8 cellular contexts compared by ENCODE assay signal in genomic region chr17:55005520-55005919, GRCh38. TPM values are rescaled to one million over a fixed set of nuclear protein-coding genes. Genes with fewer than 3 reads are reported as not detected.
DNase-seq lines count a peak whose midpoint lies in the region; ATAC-seq and TF ChIP-seq lines count a peak whose summit lies in the region.

No MANE protein-coding gene starts in this region.

- intact Hi-C loops in CD14-positive monocyte (cut with micrococcal nuclease) = no loop called here
- intact Hi-C loops in PC-3 (cut with micrococcal nuclease) = loop anchor here (1.0 kb wide), 1 partner anchor 12 kb away; no protein-coding TSS in a partner anchor
- intact Hi-C loops in sciatic nerve (cut with DNase I) = no loop called here

- BruUV-seq in PC-3 (replicated peaks; lab: Mats Ljungman, UMichigan) = no TSS peak

- H3K4me2 ChIP-seq in PC-3 (ENCODE audit: low read length) = no peak overlapping the region

- H3K9me3 Mint-ChIP-seq in CD14-positive monocyte = no peaks in the 10 kb centered on the region

- no peaks in the 10 kb centered on the region for H3K9me3 ChIP-seq in PC-3 (ENCODE audit: low read length)

- H3K9me2 ChIP-seq in PC-3 (replicated peaks; ENCODE audit: low read length) = no peaks in the 10 kb centered on the region

- H3K27me3 ChIP-seq in PC-3 (ENCODE audit: low read length) = no peaks in the 10 kb centered on the region

- peak; percentile 48 for ATAC-seq in GM21723 (IDR thresholded peaks at IDR 0.05; ENCODE audit: unreplicated experiment)
- ATAC-seq in PC-3 = peak; percentile 81
- no peak for ATAC-seq in sciatic nerve

- H4K20me1 ChIP-seq in PC-3 (ENCODE audit: low read length) = no peaks in the 10 kb centered on the region

- no peak overlapping the region for H3K4me3 ChIP-seq in PC-3 (ENCODE audit: low read length)

- H2AFZ ChIP-seq in PC-3 (ENCODE audit: low read length) = no peak overlapping the region

- DNase-seq in CD14-positive monocyte (ENCODE audit: low spot score) (no peak), PC-3 (peak; percentile 69), glomerular endothelial cell (ENCODE audit: extremely low read depth, low read depth, low spot score) (peak; percentile 22), sciatic nerve (ENCODE audit: low spot score) (no peak), NCI-H526 treated with DMSO at 0.1 percent for 48 hours (lab: John Stamatoyannopoulos, UW) (no peak), activated gamma-delta T cell (lab: John Stamatoyannopoulos, UW) (no peak)
- no peak for DNase-seq in NK-92 treated with Interleukin-12 subunit alpha and Interleukin-12 subunit beta, amount 100 ng/mL, for 24 hours (lab: John Stamatoyannopoulos, UW)

- CTCF ChIA-PET in PC-3 (lab: Charles Lee) = interaction anchor here (0.6 to 1.5 kb wide), 5 partner anchors 8 to 349 kb away, joined by 3 to 10 read pairs (median 5); no protein-coding TSS in a partner anchor

- H3K9ac ChIP-seq in PC-3 (ENCODE audit: low read length) = no peak overlapping the region

- H3K36me3 ChIP-seq in PC-3 (ENCODE audit: low read depth, low read length) = peaks cover 3% of the 10 kb centered on the region; the same call in 1 of the 2 replicates

- H3K36me3 Mint-ChIP-seq in CD14-positive monocyte = peaks cover 0 to 3% of the 10 kb centered on the region in 2 donors

- H3K79me2 ChIP-seq in PC-3 (ENCODE audit: low read length) = no peaks in the 10 kb centered on the region

- peak; percentile 56 for TF ChIP-seq CTCF in CD14-positive monocyte (IDR thresholded peaks at IDR 0.05)
- peak; percentile 74 for TF ChIP-seq CTCF in PC-3 (conservative IDR thresholded peaks at IDR 0.05; ENCODE audit: low read depth, low read length)

- H3K4me3 Mint-ChIP-seq in CD14-positive monocyte = no peak overlapping the region

- H3K4me1 Mint-ChIP-seq in CD14-positive monocyte = no peaks in the 10 kb centered on the region

- no peaks in the 10 kb centered on the region for H3K4me1 ChIP-seq in PC-3 (ENCODE audit: insufficient read depth, low read length)

- POLR2A ChIA-PET in PC-3 (lab: Charles Lee; ENCODE audit: unreplicated experiment) = interaction anchor here (0.6 kb wide), 1 partner anchor 106 kb away, joined by 3 read pairs; no protein-coding TSS in a partner anchor

- no peaks in the 10 kb centered on the region for H3F3A ChIP-seq in PC-3 (ENCODE audit: low read length, unreplicated experiment)

- no peak overlapping the region for H3K27ac Mint-ChIP-seq in CD14-positive monocyte

- H3K27me3 Mint-ChIP-seq in CD14-positive monocyte (ENCODE audit: low read depth in 3 of 3) = no peaks in the 10 kb centered on the region

- no peak overlapping the region for H3K27ac ChIP-seq in PC-3 (ENCODE audit: low read length)

RNA-seq across cellular contexts. Expression of gene STXBP4, which starts 37.0 kb away (rescaled TPM):
- polyA plus RNA-seq in CD14-positive monocyte = under 1 TPM; 0.27 to 0.44 TPM
- total RNA-seq in PC-3 (2014; rRNA removed) (6.2 and 10.3 TPM in 2 replicates), glomerular endothelial cell (6.1 and 6.8 TPM in 2 replicates), sciatic nerve (22.2 TPM)

RNA-seq across cellular contexts. Expression of gene COX11, which starts 37.1 kb away (rescaled TPM):
- polyA plus RNA-seq in CD14-positive monocyte = 10 to 100 TPM; 13.2 to 24.8 TPM
- 246 and 270 TPM in 2 replicates for total RNA-seq in PC-3 (2014; rRNA removed)
- total RNA-seq in glomerular endothelial cell = 48.3 and 50.3 TPM in 2 replicates
- total RNA-seq in sciatic nerve = 57.2 TPM

Comparison
In these comparisons a context has a peak if more than half of its experiments do, and no peak if none do; other contexts are left out.
1. DNase-seq: peak in PC-3 (single experiment) and glomerular endothelial cell (single experiment); none in CD14-positive monocyte (single experiment), NK-92 treated with Interleukin-12 subunit alpha and Interleukin-12 subunit beta, amount 100 ng/mL, for 24 hours (single experiment), sciatic nerve (single experiment), NCI-H526 treated with DMSO at 0.1 percent for 48 hours (single experiment) and activated gamma-delta T cell (single experiment).